ENCODE assay signal across 8 cellular contexts in the genomic region with DNA sequence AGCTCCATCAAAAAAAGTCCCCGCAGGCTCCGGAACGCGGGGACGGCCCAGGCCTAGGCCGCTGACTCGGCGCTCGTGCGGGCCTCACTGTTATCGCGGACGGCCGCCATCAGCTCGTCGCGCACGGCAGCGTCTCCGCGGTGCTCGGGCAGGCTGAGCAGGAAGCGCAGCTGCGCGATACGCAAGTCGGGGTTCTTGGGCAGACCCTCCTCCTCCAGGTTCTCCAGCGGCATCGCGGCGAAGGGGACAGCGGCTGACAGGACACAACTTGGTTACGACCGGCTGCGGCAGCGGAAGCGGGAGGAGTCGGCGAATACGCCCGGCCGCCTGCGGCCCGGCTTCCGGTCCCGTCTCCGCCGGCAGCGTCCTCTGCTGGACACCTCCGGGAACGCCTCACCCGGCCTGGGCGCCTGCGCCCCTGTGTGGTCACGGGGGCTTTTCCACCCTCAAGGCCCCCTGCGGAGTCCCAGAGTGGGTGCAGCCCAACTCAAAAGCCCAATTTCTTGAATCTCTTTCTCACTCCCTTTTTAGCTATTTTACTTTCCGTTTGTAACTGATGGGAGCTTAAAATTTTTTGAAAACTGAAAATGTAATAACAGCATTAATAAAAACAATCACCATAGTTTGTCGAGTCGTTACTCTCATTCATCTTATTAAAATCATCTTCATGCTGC. TPM values are rescaled to one million over a fixed set of nuclear protein-coding genes. Genes with fewer than 3 reads are reported as not detected.
DNase-seq lines count a peak whose midpoint lies in the region; ATAC-seq and TF ChIP-seq lines count a peak whose summit lies in the region.

PSMD6 (minus strand) TSS at position 308 of the 674 bp plus-strand sequence; CDS start at position 233, 75 bp downstream.

- 1 to 2% (median 2%) methylated on average over 59 of the region's 59 CpGs for WGBS in adipose tissue, 3 donors
- WGBS in heart right ventricle, 2 donors = 2 to 3% methylated on average over 59 of the region's 59 CpGs

- TF ChIP-seq CTCF in GM12874 (IDR thresholded peaks at IDR 0.05; ENCODE audit: insufficient read depth, low read depth, low read length) (peak; percentile 100), heart right ventricle (IDR thresholded peaks at IDR 0.05) (peak; percentile 99 to 100 (median 100)), upper lobe of right lung (IDR thresholded peaks at IDR 0.05) (peak; percentile 99)

- H3K27me3 ChIP-seq in heart right ventricle (peaks cover 0 to 5% (median 0%) of the 10 kb centered on the region in 7 donors), upper lobe of right lung (no peaks in the 10 kb centered on the region)

- H3K4me3 ChIP-seq in heart right ventricle (peak within 1 kb of the TSS; percentile 53 to 97 (median 90)), upper lobe of right lung (peak within 1 kb of the TSS; percentile 80)

- ATAC-seq in HG02588 (IDR thresholded peaks at IDR 0.05; ENCODE audit: unreplicated experiment) = peak; percentile 97
- peak; percentile 94 to 97 (median 96) for ATAC-seq in heart right ventricle
- ATAC-seq in upper lobe of right lung = peak; percentile 100

- DNase-seq in NCI-H1048 (lab: John Stamatoyannopoulos, UW) (peak; percentile 70), T follicular helper cell (ENCODE audit: low read depth) (peak; percentile 85), heart right ventricle (peak; percentile 88 to 92), posterior vena cava (ENCODE audit: low spot score) (peak; percentile 97), upper lobe of right lung (peak; percentile 95)

- H3K4me1 ChIP-seq in heart right ventricle (peaks cover 0 to 34% (median 22%) of the 10 kb centered on the region in 9 donors), upper lobe of right lung (peaks cover 23% of the 10 kb centered on the region)

- peaks cover 0 to 40% (median 18%) of the 10 kb centered on the region in 9 donors for H3K36me3 ChIP-seq in heart right ventricle
- peaks cover 34% of the 10 kb centered on the region for H3K36me3 ChIP-seq in upper lobe of right lung

- H3K9me3 ChIP-seq in heart right ventricle (no peaks in the 10 kb centered on the region), upper lobe of right lung (no peaks in the 10 kb centered on the region)

- intact Hi-C loops in heart right ventricle (cut with DNase I) = loop anchor here in 1 of 10 donors (2.0 kb wide), 1 partner anchor 461 kb away; no protein-coding TSS in a partner anchor
- intact Hi-C loops in posterior vena cava (cut with DNase I) = loop anchor here in 1 of 2 donors (5.0 kb wide), 2 partner anchors 189 to 651 kb away; no protein-coding TSS in a partner anchor
- intact Hi-C loops in upper lobe of right lung (cut with DNase I) = no loop called here

- H3K27ac ChIP-seq in adipose tissue (ENCODE audit: low read depth, low read length) (no peak within 1 kb of the TSS), heart right ventricle (peak within 1 kb of the TSS; percentile 54 to 93 (median 86)), upper lobe of right lung (peak within 1 kb of the TSS; percentile 82)

RNA-seq across cellular contexts. Expression of gene PSMD6, which starts in this region (rescaled TPM):
- polyA plus RNA-seq in adipose tissue = 100 to 1,000 TPM in 1 of 3 donors, 10 to 100 TPM in 2; 62.9 to 222 (median 65.2) TPM
- total RNA-seq in heart right ventricle = 100 to 1,000 TPM in 1 of 10 donors, 10 to 100 TPM in 9; 76.6 to 103 (median 87.5) TPM
- 10 to 100 TPM; 39.0 to 85.3 TPM for polyA plus RNA-seq in heart right ventricle
- total RNA-seq in posterior vena cava = 10 to 100 TPM; 53.3 to 62.7 TPM
- total RNA-seq in upper lobe of right lung = 52.2 TPM
